Comparison of ENCODE assay signal across 8 cellular contexts in the genomic region with DNA sequence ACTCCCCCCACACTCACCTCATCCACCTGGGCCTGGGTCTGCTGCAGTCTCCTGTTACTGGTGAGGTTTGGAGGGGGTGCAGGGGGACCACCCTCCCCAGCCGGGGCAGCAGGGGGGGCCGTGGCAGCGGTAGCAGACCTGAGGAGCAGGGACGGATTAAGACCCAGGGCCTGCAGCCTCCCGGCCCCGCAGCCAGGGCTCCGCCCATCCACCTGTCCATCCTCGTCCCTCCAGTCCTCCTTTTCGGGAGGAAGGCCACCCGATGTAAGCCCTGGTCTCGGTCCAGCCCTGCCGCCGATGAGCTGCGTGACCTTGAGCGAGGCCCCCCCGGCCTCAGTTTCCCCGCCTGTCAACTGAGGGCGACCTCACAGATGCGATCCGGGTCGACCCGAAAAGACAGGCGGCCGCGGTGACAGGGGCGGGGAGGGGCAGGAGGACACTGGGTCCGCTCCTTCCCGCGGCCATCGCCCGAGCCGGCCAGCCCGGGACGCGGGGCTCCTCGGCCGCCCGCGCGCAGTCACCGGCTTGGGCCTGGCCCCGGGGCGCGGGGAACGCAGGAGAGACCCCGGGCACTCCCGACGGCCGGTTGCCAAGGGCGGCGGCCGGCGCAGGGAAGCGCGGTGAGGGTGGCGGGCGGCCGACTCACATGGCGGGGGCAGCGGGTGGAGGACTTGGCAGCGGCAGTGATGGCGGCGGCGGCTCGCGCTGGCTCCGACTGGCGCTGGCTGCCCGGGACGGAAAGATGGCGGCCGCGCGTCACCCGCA. TPM values are rescaled to one million over a fixed set of nuclear protein-coding genes. Genes with fewer than 3 reads are reported as not detected.
DNase-seq lines count a peak whose midpoint lies in the region; ATAC-seq, FAIRE-seq and TF ChIP-seq lines count a peak whose summit lies in the region.

Gene VAMP2, minus strand, starts transcription at position 717 of the 765 bp plus-strand sequence. Its CDS starts 69 bp downstream, at position 648.

- H4K20me1 ChIP-seq in BLaER1, result peaks cover 32% of the 10 kb centered on the region
- no peaks in the 10 kb centered on the region for H4K20me1 ChIP-seq in endothelial cell of umbilical vein (replicated peaks; ENCODE audit: control insufficient read depth, extremely low read depth, insufficient read depth, low read length)

- intact Hi-C loops in endothelial cell of umbilical vein (cut with micrococcal nuclease), result no loop called here

- dilution Hi-C loops in endothelial cell of umbilical vein (cut with MboI; ENCODE audit: extremely low pct_ligation_motif_present, low sequenced_read_pairs), result no loop called here

- no peaks in the 10 kb centered on the region for H3K9me1 ChIP-seq in endothelial cell of umbilical vein (replicated peaks; ENCODE audit: control insufficient read depth, extremely low read depth, insufficient read depth, low read length)

- peak within 1 kb of the TSS; percentile 99 for H3K9ac ChIP-seq in BLaER1
- H3K9ac ChIP-seq in endothelial cell of umbilical vein (replicated peaks; ENCODE audit: extremely low read depth, insufficient read depth, low read length), result peak within 1 kb of the TSS; percentile 99

- H3K27me3 ChIP-seq in BLaER1 (no peaks in the 10 kb centered on the region), endothelial cell of umbilical vein (ENCODE audit: control insufficient read depth in 2 of 2, insufficient read depth in 2 of 2, low read length in 2 of 2) (no peaks in the 10 kb centered on the region), mononuclear cell (ENCODE audit: insufficient read depth, low read length) (no peaks in the 10 kb centered on the region)

- peak within 1 kb of the TSS; percentile 91 for H2AFZ ChIP-seq in endothelial cell of umbilical vein (ENCODE audit: low read depth, low read length)

- no peak for FAIRE-seq in endothelial cell of umbilical vein (lab: Jason Lieb, UNC)

- POLR2A ChIA-PET in endothelial cell of umbilical vein (lab: Charles Lee), result no interaction called here

- CTCF ChIA-PET in endothelial cell of umbilical vein (lab: Charles Lee), result interaction anchor here (6.3 kb wide), 1 partner anchor 24 kb away, joined by 72 read pairs; no protein-coding TSS in a partner anchor

- DNase-seq in GM20000 (ENCODE audit: low spot score) (peak; percentile 90), NCI-H460 (ENCODE audit: extremely low read depth, low read depth) (peak; percentile 63), endothelial cell of umbilical vein (ENCODE audit: low read depth, low spot score) (peak; percentile 58)
- DNase-seq in activated CD8-positive, alpha-beta memory T cell treated with anti-CD3 and anti-CD28 coated beads, Interleukin-2, amount 50 U/mL, for 48 hours, result peak; percentile 91
- DNase-seq in stimulated activated CD8-positive, alpha-beta memory T cell treated with anti-CD3 and anti-CD28 coated beads, Interleukin-7, amount 100 ng/mL, for 1 hour (ENCODE audit: low read depth in 2 of 2), result peak; percentile 63 to 67

- H3K4me1 ChIP-seq in BLaER1, result peaks cover 57% of the 10 kb centered on the region
- H3K4me1 ChIP-seq in endothelial cell of umbilical vein (ENCODE audit: control insufficient read depth, extremely low read depth, insufficient read depth, low read length), result peaks cover 20% of the 10 kb centered on the region
- H3K4me1 ChIP-seq in mononuclear cell (ENCODE audit: insufficient read depth, low read length), result peaks cover 69% of the 10 kb centered on the region

- H3K36me3 ChIP-seq in BLaER1 (peaks cover 22% of the 10 kb centered on the region), endothelial cell of umbilical vein (ENCODE audit: control insufficient read depth in 2 of 2, extremely low read depth in 1 of 2, insufficient read depth in 2 of 2, low read length in 2 of 2) (peaks cover 2 to 7% of the 10 kb centered on the region in 2 experiments)

- H3K9me3 ChIP-seq in BLaER1 (no peaks in the 10 kb centered on the region), endothelial cell of umbilical vein (replicated peaks; ENCODE audit: control insufficient read depth, insufficient read depth, low read length) (no peaks in the 10 kb centered on the region), mononuclear cell (ENCODE audit: low read depth, low read length) (no peaks in the 10 kb centered on the region)

- no peak for ATAC-seq in HG03378 (IDR thresholded peaks at IDR 0.05; ENCODE audit: unreplicated experiment)

- H3K27ac ChIP-seq in BLaER1, result peak within 1 kb of the TSS; percentile 98
- H3K27ac ChIP-seq in endothelial cell of umbilical vein (ENCODE audit: insufficient read depth, low read depth, low read length), result peak within 1 kb of the TSS; percentile 87

- no TSS peak for BruUV-seq in endothelial cell of umbilical vein (replicated peaks; lab: Mats Ljungman, UMichigan)

- peak; percentile 71 for TF ChIP-seq POLR2A in endothelial cell of umbilical vein (IDR thresholded peaks at IDR 0.05; ENCODE audit: low read depth, low read length)

- peak within 1 kb of the TSS; percentile 100 for H3K4me3 ChIP-seq in BLaER1
- H3K4me3 ChIP-seq in endothelial cell of umbilical vein (replicated peaks in 1 of 3; ENCODE audit: insufficient read depth in 1 of 3, low read depth in 1 of 3, low read length in 3 of 3), result peak within 1 kb of the TSS; percentile 55 to 99 (median 67)
- H3K4me3 ChIP-seq in mononuclear cell (ENCODE audit: low read length), result peak within 1 kb of the TSS; percentile 96

- peaks cover 20% of the 10 kb centered on the region for H3K79me2 ChIP-seq in endothelial cell of umbilical vein (ENCODE audit: control insufficient read depth, insufficient read depth, low read length)

- peak within 1 kb of the TSS; percentile 99 for H3K4me2 ChIP-seq in BLaER1
- H3K4me2 ChIP-seq in endothelial cell of umbilical vein (ENCODE audit: insufficient read depth, low read length), result peak within 1 kb of the TSS; percentile 51

- TF ChIP-seq CTCF in GM20000 (IDR thresholded peaks at IDR 0.05; ENCODE audit: extremely low read depth, missing control alignments) (no peak), endothelial cell of umbilical vein (IDR thresholded peaks at IDR 0.05; ENCODE audit: extremely low read depth in 1 of 2, insufficient read depth in 1 of 2, low read depth in 1 of 2, low read length in 2 of 2) (no peak)

TF ChIP-seq in endothelial cell of umbilical vein, 7 proteins besides CTCF, POLR2A, EP300 and RAD21:
- TF ChIP-seq MYC (IDR thresholded peaks at IDR 0.05; ENCODE audit: low read depth, low read length) (no peak), POLR2AphosphoS5 (IDR thresholded peaks at IDR 0.05; ENCODE audit: insufficient read depth, low read depth, low read length) (peak; percentile 88)

RNA-seq across cellular contexts. Expression of gene VAMP2, which starts in this region (rescaled TPM):
- total RNA-seq in NCI-H460 (2014; rRNA removed; shearing (Covaris generic)), result 6.0 and 8.0 TPM in 2 replicates
- polyA plus RNA-seq in NCI-H460 (2014; cell fraction: nucleus; rRNA removed), result 22.7 and 31.1 TPM in 2 replicates
- total RNA-seq in endothelial cell of umbilical vein (31.7 and 35.9 TPM in 2 replicates), mononuclear cell (40.3 TPM)
- polyA plus RNA-seq in endothelial cell of umbilical vein, result 28.7 and 38.0 TPM in 2 replicates
- 28.5 and 29.9 TPM in 2 replicates for polyA plus RNA-seq in endothelial cell of umbilical vein (2011; cell fraction: cytosol; rRNA removed)
- polyA plus RNA-seq in endothelial cell of umbilical vein (2011; cell fraction: nucleus; rRNA removed), result 40.8 and 49.0 TPM in 2 replicates
- 26.6 and 29.8 TPM in 2 replicates for polyA plus RNA-seq in endothelial cell of umbilical vein (2012)
- polyA minus RNA-seq in endothelial cell of umbilical vein, result 14.1 and 18.6 TPM in 2 replicates
- polyA minus RNA-seq in endothelial cell of umbilical vein (2011; cell fraction: cytosol; rRNA and poly(A)+ RNA removed), result 4.8 TPM
- polyA minus RNA-seq in endothelial cell of umbilical vein (2011; cell fraction: nucleus; rRNA and poly(A)+ RNA removed), result 12.2 and 14.6 TPM in 2 replicates
